ENCODE assay signal across 8 cellular contexts in the genomic region with DNA sequence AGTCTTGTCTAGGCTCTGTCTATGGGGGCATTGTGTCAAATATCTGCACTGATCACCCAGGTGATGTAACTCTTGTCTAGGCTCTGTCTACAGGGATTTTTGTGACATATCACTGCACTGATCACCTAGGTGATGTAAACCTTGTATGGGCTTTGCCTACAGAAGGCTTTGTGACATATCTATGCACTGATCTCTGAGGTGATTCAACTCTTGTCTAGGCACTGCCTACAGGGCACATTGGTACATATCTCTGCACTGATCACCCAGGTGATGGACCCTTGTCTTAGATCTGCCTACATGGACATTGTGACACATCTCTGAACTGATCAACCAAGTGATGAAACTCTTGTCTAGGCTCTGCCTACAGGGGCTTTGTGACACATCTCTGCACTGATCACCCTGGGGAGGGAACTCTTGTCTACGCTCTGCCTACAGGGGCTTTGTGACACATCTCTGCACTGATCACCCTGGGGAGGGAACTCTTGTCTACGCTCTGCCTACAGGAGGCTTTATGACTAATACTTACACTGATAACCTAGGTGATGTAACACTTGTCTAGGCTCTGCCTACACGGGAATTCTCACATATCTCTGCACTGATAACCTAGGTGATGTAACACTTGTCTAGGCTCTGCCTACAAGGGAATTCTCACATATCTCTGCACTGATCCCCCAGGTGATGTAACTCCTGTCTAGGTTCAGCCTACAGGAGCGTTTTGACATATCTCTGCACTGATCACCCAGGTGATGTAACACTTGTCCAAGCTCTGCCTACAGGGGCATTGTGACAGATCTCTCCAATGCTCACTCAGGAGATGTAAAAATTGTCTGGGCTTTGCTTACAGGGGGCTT. TPM values are rescaled to one million over a fixed set of nuclear protein-coding genes. Genes with fewer than 3 reads are reported as not detected.
DNase-seq lines count a peak whose midpoint lies in the region; ATAC-seq, FAIRE-seq and TF ChIP-seq lines count a peak whose summit lies in the region.
"Not testable (repeated sequence)": the region's sequence is repeated elsewhere in the genome, so short reads cannot be mapped to it uniquely, and the experiment has no call there.

No MANE protein-coding gene starts in this region.

- H3K4me3 ChIP-seq in CD4-positive, alpha-beta memory T cell (ENCODE audit: low read length in 2 of 2); epithelial cell of esophagus (ENCODE audit: low read length); lung; smooth muscle cell: not testable (repeated sequence)

- not testable (repeated sequence) for H3K79me2 ChIP-seq in smooth muscle cell (ENCODE audit: low read depth)

- FAIRE-seq in RCC 7860 (lab: Jason Lieb, UNC), result not testable (repeated sequence)

- not testable (repeated sequence) for H3K27me3 Mint-ChIP-seq in CD4-positive, alpha-beta memory T cell; activated CD8-positive, alpha-beta T cell treated with anti-CD3 and anti-CD28 coated beads, Interleukin-2, amount 10 ng/mL, durations not matched to agents 7 days and 5 days (ENCODE audit: low read depth); activated naive CD8-positive, alpha-beta T cell treated with anti-CD3 and anti-CD28 coated beads for 36 hours; type B pancreatic cell

- H3K4me1 Mint-ChIP-seq in CD4-positive, alpha-beta memory T cell, result peaks cover 6 to 24% (median 10%) of the 10 kb centered on the region in 4 donors
- not testable (repeated sequence) for H3K4me1 Mint-ChIP-seq in activated CD8-positive, alpha-beta T cell treated with anti-CD3 and anti-CD28 coated beads, Interleukin-2, amount 10 ng/mL, durations not matched to agents 7 days and 5 days (ENCODE audit: low read depth); type B pancreatic cell (ENCODE audit: unreplicated experiment)
- peaks cover 21% of the 10 kb centered on the region for H3K4me1 Mint-ChIP-seq in activated naive CD8-positive, alpha-beta T cell treated with anti-CD3 and anti-CD28 coated beads for 36 hours

- not testable (repeated sequence) for H3K4me2 ChIP-seq in smooth muscle cell

- not testable (repeated sequence) for H3K9ac ChIP-seq in smooth muscle cell (ENCODE audit: low read depth)

- H3K27me3 ChIP-seq in CD4-positive, alpha-beta memory T cell (ENCODE audit: insufficient read depth, low read length); lung (ENCODE audit: control insufficient read depth, insufficient read depth); smooth muscle cell (ENCODE audit: low read depth): not testable (repeated sequence)

- H3F3A ChIP-seq in smooth muscle cell (ENCODE audit: low read depth), result not testable (repeated sequence)

- POLR2A ChIA-PET in CD4-positive, alpha-beta memory T cell (lab: Charles Lee; ENCODE audit: partially characterized antibody); activated CD8-positive, alpha-beta T cell treated with anti-CD3 and anti-CD28 coated beads, Interleukin-2, amount 10 ng/mL, durations not matched to agents 7 days and 5 days (lab: Charles Lee): not testable (repeated sequence)

- not testable (repeated sequence) for ATAC-seq in activated CD8-positive, alpha-beta T cell treated with anti-CD3 and anti-CD28 coated beads, Interleukin-2, amount 10 ng/mL, durations not matched to agents 7 days and 5 days; lung (ENCODE audit: insufficient read depth, low FRiP score)

- peaks cover 0 to 20% of the 10 kb centered on the region in 2 donors for H3K36me3 Mint-ChIP-seq in CD4-positive, alpha-beta memory T cell
- not testable (repeated sequence) for H3K36me3 Mint-ChIP-seq in activated CD8-positive, alpha-beta T cell treated with anti-CD3 and anti-CD28 coated beads, Interleukin-2, amount 10 ng/mL, durations not matched to agents 7 days and 5 days (ENCODE audit: low read depth); activated naive CD8-positive, alpha-beta T cell treated with anti-CD3 and anti-CD28 coated beads for 36 hours
- peaks cover 14% of the 10 kb centered on the region for H3K36me3 Mint-ChIP-seq in type B pancreatic cell

- H3K27ac ChIP-seq in CD4-positive, alpha-beta memory T cell (ENCODE audit: low read depth, low read length), result peak overlapping the region; percentile 70
- not testable (repeated sequence) for H3K27ac ChIP-seq in lung (ENCODE audit: low read depth in 1 of 2, low read length in 1 of 2)
- peak overlapping the region; percentile 23 for H3K27ac ChIP-seq in smooth muscle cell (ENCODE audit: low read depth)

- not testable (repeated sequence) for H3K9me3 ChIP-seq in CD4-positive, alpha-beta memory T cell (ENCODE audit: control insufficient read depth in 1 of 2, low read length in 2 of 2); lung (ENCODE audit: control insufficient read depth in 2 of 2, insufficient read depth in 1 of 2, low read length in 1 of 2); smooth muscle cell (replicated peaks; ENCODE audit: low read depth)

- H4K20me1 ChIP-seq in smooth muscle cell (ENCODE audit: low read depth), result not testable (repeated sequence)

- H3K4me1 ChIP-seq in CD4-positive, alpha-beta memory T cell (ENCODE audit: insufficient read depth, low read length); lung (ENCODE audit: control insufficient read depth in 2 of 2, insufficient read depth in 2 of 2, low read length in 2 of 2); smooth muscle cell (ENCODE audit: low read depth): not testable (repeated sequence)

- peaks cover 12 to 36% (median 32%) of the 10 kb centered on the region in 8 donors for H3K9me3 Mint-ChIP-seq in CD4-positive, alpha-beta memory T cell
- H3K9me3 Mint-ChIP-seq in activated CD8-positive, alpha-beta T cell treated with anti-CD3 and anti-CD28 coated beads, Interleukin-2, amount 10 ng/mL, durations not matched to agents 7 days and 5 days (ENCODE audit: insufficient read depth), result peaks cover 23% of the 10 kb centered on the region
- peaks cover 32% of the 10 kb centered on the region for H3K9me3 Mint-ChIP-seq in activated naive CD8-positive, alpha-beta T cell treated with anti-CD3 and anti-CD28 coated beads for 36 hours
- H3K9me3 Mint-ChIP-seq in type B pancreatic cell, result peaks cover 32% of the 10 kb centered on the region

- peak in 2 of 5 donors; percentile 8 to 82 for DNase-seq in CD4-positive, alpha-beta memory T cell
- DNase-seq in RCC 7860 (ENCODE audit: low spot score) (peak; percentile 77), epithelial cell of esophagus (ENCODE audit: low read depth) (peak; percentile 73), lung (ENCODE audit: low spot score) (peak; percentile 32), type B pancreatic cell (ENCODE audit: extremely low spot score, unreplicated experiment) (peak; percentile 84)
- peak; percentile 38 for DNase-seq in activated CD8-positive, alpha-beta T cell treated with anti-CD3 and anti-CD28 coated beads, Interleukin-2, amount 10 ng/mL, durations not matched to agents 7 days and 5 days
- peak; percentile 56 for DNase-seq in activated naive CD8-positive, alpha-beta T cell treated with anti-CD3 and anti-CD28 coated beads for 36 hours
- not testable (repeated sequence) for DNase-seq in smooth muscle cell (lab: John Stamatoyannopoulos, UW; ENCODE audit: unreplicated experiment)

- H3K4me3 Mint-ChIP-seq in CD4-positive, alpha-beta memory T cell, result peak overlapping the region in 5 of 8 donors; percentile 83 to 97 (median 88)
- not testable (repeated sequence) for H3K4me3 Mint-ChIP-seq in activated CD8-positive, alpha-beta T cell treated with anti-CD3 and anti-CD28 coated beads, Interleukin-2, amount 10 ng/mL, durations not matched to agents 7 days and 5 days; activated naive CD8-positive, alpha-beta T cell treated with anti-CD3 and anti-CD28 coated beads for 36 hours
- peak overlapping the region; percentile 89 for H3K4me3 Mint-ChIP-seq in type B pancreatic cell

- CTCF ChIA-PET in CD4-positive, alpha-beta memory T cell (lab: Charles Lee; ENCODE audit: partially characterized antibody), result interaction anchor here (1.1 kb wide), 1 partner anchor 158 kb away, joined by 3 read pairs; no protein-coding TSS in a partner anchor
- CTCF ChIA-PET in activated CD8-positive, alpha-beta T cell treated with anti-CD3 and anti-CD28 coated beads, Interleukin-2, amount 10 ng/mL, durations not matched to agents 7 days and 5 days (lab: Charles Lee), result not testable (repeated sequence)

- not testable (repeated sequence) for TF ChIP-seq CTCF in epithelial cell of esophagus (IDR thresholded peaks at IDR 0.05; ENCODE audit: insufficient read depth, low read depth, low read length, missing control alignments); lung (IDR thresholded peaks at IDR 0.05; ENCODE audit: control extremely low read depth, extremely low read depth); smooth muscle cell (IDR thresholded peaks at IDR 0.05; ENCODE audit: borderline replicate concordance, insufficient read depth, poor library complexity, severe bottlenecking); type B pancreatic cell (conservative IDR thresholded peaks at IDR 0.05)

- H2AFZ ChIP-seq in smooth muscle cell (ENCODE audit: low read depth), result not testable (repeated sequence)

- H3K27ac Mint-ChIP-seq in CD4-positive, alpha-beta memory T cell, result peak overlapping the region; percentile 12 to 98 (median 96)
- H3K27ac Mint-ChIP-seq in activated CD8-positive, alpha-beta T cell treated with anti-CD3 and anti-CD28 coated beads, Interleukin-2, amount 10 ng/mL, durations not matched to agents 7 days and 5 days, result not testable (repeated sequence)
- peak overlapping the region; percentile 92 for H3K27ac Mint-ChIP-seq in activated naive CD8-positive, alpha-beta T cell treated with anti-CD3 and anti-CD28 coated beads for 36 hours
- H3K27ac Mint-ChIP-seq in type B pancreatic cell, result peak overlapping the region; percentile 83

- 60 to 66% methylated on average over 4 of the region's 4 CpGs for WGBS in lung, 2 donors
- 53% methylated on average over 4 of the region's 4 CpGs for WGBS in smooth muscle cell (ENCODE audit: low lambda C conversion rate)

- intact Hi-C loops in CD4-positive, alpha-beta memory T cell (cut with micrococcal nuclease), result loop anchor here (1.0 kb wide), 1 partner anchor 48 kb away; a partner anchor contains a TSS

- H3K36me3 ChIP-seq in CD4-positive, alpha-beta memory T cell (ENCODE audit: insufficient read depth, low read length); lung (ENCODE audit: control insufficient read depth in 2 of 2, insufficient read depth in 2 of 2, low read length in 2 of 2); smooth muscle cell (ENCODE audit: low read depth): not testable (repeated sequence)

RNA-seq across cellular contexts. Expression of a gene that starts 47.8 kb away (rescaled TPM):
- total RNA-seq in CD4-positive, alpha-beta memory T cell, result 10 to 100 TPM; 42.6 to 43.6 TPM
- polyA plus RNA-seq in CD4-positive, alpha-beta memory T cell, result 10 to 100 TPM; 33.3 to 55.9 TPM
- 10 to 100 TPM; 71.9 to 82.7 TPM for total RNA-seq in activated CD8-positive, alpha-beta T cell treated with anti-CD3 and anti-CD28 coated beads, Interleukin-2, amount 10 ng/mL, durations not matched to agents 7 days and 5 days
- 100 to 1,000 TPM; 116 to 121 TPM for total RNA-seq in activated naive CD8-positive, alpha-beta T cell treated with anti-CD3 and anti-CD28 coated beads for 36 hours
- 10 to 100 TPM; 39.8 to 41.2 TPM for total RNA-seq in lung
- 10 to 100 TPM; 22.8 to 23.5 TPM for polyA plus RNA-seq in lung
- 36.5 and 38.5 TPM in 2 replicates for total RNA-seq in smooth muscle cell
- polyA plus RNA-seq in smooth muscle cell, result 49.0 and 56.8 TPM in 2 replicates
- 50.4 and 59.5 TPM in 2 replicates for total RNA-seq in type B pancreatic cell (ENCODE audit: low replicate concordance)
